11 cellular contexts compared by ENCODE assay signal in the genomic region with DNA sequence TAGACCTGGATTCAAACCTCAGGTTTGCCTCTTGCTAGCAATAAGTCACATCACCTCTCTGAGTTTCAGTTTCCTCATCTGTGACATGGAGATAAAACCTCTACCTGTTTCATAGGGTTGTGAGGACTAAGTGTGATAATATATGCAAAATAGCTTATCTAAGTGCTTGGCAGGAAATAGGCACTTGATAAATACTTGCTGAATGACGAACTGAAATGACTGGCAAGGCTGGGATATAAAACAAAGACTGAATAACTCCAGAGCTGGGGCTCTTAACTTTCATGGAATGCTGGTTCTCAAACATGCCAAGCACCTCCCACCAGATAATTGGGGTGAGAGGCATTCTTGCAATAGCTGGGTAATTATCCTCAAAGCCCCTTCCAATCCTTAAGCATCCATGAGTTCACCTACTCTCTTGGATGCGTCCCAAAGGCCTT.
DNase-seq lines count a peak whose midpoint lies in the region; ATAC-seq and FAIRE-seq lines count a peak whose summit lies in the region.
"Had no signal": no experiment of that assay in that cellular context is flagged by ENCODE, and none has a peak within 500 bp of the region (broad histone marks: within the 10 kb centered on the region; RNA-seq: fewer than 3 reads in every experiment).

No MANE protein-coding gene starts in this region.

- no peak for FAIRE-seq in RCC 7860 (lab: Jason Lieb, UNC)

- peak; percentile 66 for ATAC-seq in GM18502 (IDR thresholded peaks at IDR 0.05; ENCODE audit: poor library complexity, unreplicated experiment)
- ATAC-seq in HG02678 (IDR thresholded peaks at IDR 0.05; ENCODE audit: unreplicated experiment), result no peak
- ATAC-seq in GM18517 (IDR thresholded peaks at IDR 0.05; ENCODE audit: unreplicated experiment), result no peak

- no peak overlapping the region for H3K4me3 ChIP-seq in skeletal muscle cell (ENCODE audit: low read depth, low read length)
- H3K4me3 ChIP-seq: transverse colon had no signal

- peak; percentile 76 for DNase-seq in RCC 7860 (ENCODE audit: low spot score)
- peak; percentile 36 for DNase-seq in fibroblast of gingiva (ENCODE audit: low read depth)
- DNase-seq in skeletal muscle cell (ENCODE audit: low read depth), result peak; percentile 43
- DNase-seq in NCI-H2081 treated with DMSO at 0.1 percent for 48 hours (lab: John Stamatoyannopoulos, UW), result no peak
- DNase-seq in activated effector memory CD4-positive, alpha-beta T cell treated with anti-CD3 and anti-CD28 coated beads, Interleukin-2, amount 50 U/mL, for 16 hours, result no peak
- DNase-seq: activated naive CD4-positive, alpha-beta T cell treated with Interleukin-2 at 50 U/mL for 16 hours; stimulated activated CD4-positive, alpha-beta T cell treated with anti-CD3 and anti-CD28 coated beads, Interleukin-12 subunit alpha, Interleukin-12 subunit beta, amount 100 ng/mL, for 4 hours; transverse colon had no signal

Comparison
In these comparisons a context has a peak if more than half of its experiments do, and no peak if none do; other contexts are left out.
1. DNase-seq: peak in RCC 7860 (single experiment), fibroblast of gingiva (single experiment) and skeletal muscle cell (single experiment); none in NCI-H2081 treated with DMSO at 0.1 percent for 48 hours (single experiment) and activated effector memory CD4-positive, alpha-beta T cell treated with anti-CD3 and anti-CD28 coated beads, Interleukin-2, amount 50 U/mL, for 16 hours (single experiment).